ENCODE assay signal across 9 cellular contexts in the genomic region with DNA sequence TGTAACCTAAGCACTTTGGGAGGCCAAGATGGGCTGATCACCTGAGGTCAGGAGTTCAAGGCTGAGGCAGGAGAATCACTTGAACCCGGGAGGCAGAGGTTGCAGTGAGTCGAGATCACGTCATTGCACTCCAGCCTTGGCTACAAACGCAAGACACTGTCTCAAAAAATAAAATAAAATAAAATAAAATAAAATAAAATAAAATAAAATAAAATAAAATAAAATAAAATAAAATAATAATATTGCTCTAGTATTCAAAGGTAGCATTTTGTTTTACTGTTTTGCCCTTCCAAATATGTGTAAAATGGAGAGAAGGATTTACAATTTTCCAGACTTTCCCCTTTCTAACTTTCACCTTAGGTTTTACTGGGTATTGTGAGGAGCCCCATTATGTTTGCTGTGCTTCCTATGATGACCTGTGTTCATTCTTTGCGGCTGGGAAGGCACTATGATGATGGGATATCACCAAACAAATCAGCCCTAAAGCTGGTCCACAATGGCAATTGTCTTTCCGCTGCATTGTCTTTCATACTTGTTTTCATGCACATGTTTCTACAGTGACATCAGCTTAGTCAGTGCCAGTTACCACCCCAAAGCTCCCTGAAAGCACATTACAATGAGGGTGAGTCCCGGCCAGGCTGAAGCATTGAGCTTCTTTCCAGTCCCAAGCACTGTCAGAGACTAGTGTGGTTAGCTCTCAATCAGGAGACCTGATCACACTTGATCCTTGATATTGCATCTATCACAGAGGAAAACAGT. TPM values are rescaled to one million over a fixed set of nuclear protein-coding genes. Genes with fewer than 3 reads are reported as not detected.
DNase-seq lines count a peak whose midpoint lies in the region; ATAC-seq lines count a peak whose summit lies in the region.
"Had no signal": no experiment of that assay in that cellular context is flagged by ENCODE, and none has a peak within 500 bp of the region (broad histone marks: within the 10 kb centered on the region; RNA-seq: fewer than 3 reads in every experiment).

No MANE protein-coding gene starts in this region.

- CTCF ChIA-PET in T-cell (lab: Charles Lee) = interaction anchor here (0.8 to 2.1 kb wide), 4 partner anchors 13 to 68 kb away, joined by 3 to 5 read pairs (median 4); no protein-coding TSS in a partner anchor

- ATAC-seq in GM19043 (IDR thresholded peaks at IDR 0.05; ENCODE audit: low read depth, unreplicated experiment) (peak; percentile 74), HG02943 (IDR thresholded peaks at IDR 0.05; ENCODE audit: low read depth, unreplicated experiment) (peak; percentile 67), T-cell (replicated peaks in 1 of 4) (no peak)
- peak; percentile 52 for ATAC-seq in activated naive CD8-positive, alpha-beta T cell treated with anti-CD3 and anti-CD28 coated beads, Interleukin-2, amount 50 U/mL, for 24 hours

- H3K9me3 Mint-ChIP-seq in activated naive CD8-positive, alpha-beta T cell treated with anti-CD3 and anti-CD28 coated beads, Interleukin-2, amount 50 U/mL, for 24 hours = no peaks in the 10 kb centered on the region
- H3K9me3 Mint-ChIP-seq in T-cell = no peaks in the 10 kb centered on the region

- POLR2A ChIA-PET in T-cell (lab: Charles Lee) = no interaction called here

- DNase-seq in Daoy (ENCODE audit: low read depth) = peak; percentile 2
- DNase-seq in activated naive CD8-positive, alpha-beta T cell treated with anti-CD3 and anti-CD28 coated beads, Interleukin-2, amount 50 U/mL, for 24 hours = no peak
- DNase-seq in epidermal melanocyte (ENCODE audit: insufficient read length, low spot score) = no peak
- DNase-seq in effector CD4-positive, alpha-beta T cell = no peak
- DNase-seq in T-cell = no peak
- no peak for DNase-seq in stimulated activated naive CD4-positive, alpha-beta T cell treated with Interleukin-2 at 50 U/mL for 16 hours (lab: John Stamatoyannopoulos, UW)

- H3K27ac Mint-ChIP-seq in activated naive CD8-positive, alpha-beta T cell treated with anti-CD3 and anti-CD28 coated beads, Interleukin-2, amount 50 U/mL, for 24 hours = peak overlapping the region; percentile 50
- H3K27ac Mint-ChIP-seq in T-cell = no peak overlapping the region

- peaks cover 20% of the 10 kb centered on the region for H3K4me1 Mint-ChIP-seq in activated naive CD8-positive, alpha-beta T cell treated with anti-CD3 and anti-CD28 coated beads, Interleukin-2, amount 50 U/mL, for 24 hours
- H3K4me1 Mint-ChIP-seq in T-cell = peaks cover 18 to 25% (median 18%) of the 10 kb centered on the region in 3 donors

- H3K27me3 Mint-ChIP-seq in activated naive CD8-positive, alpha-beta T cell treated with anti-CD3 and anti-CD28 coated beads, Interleukin-2, amount 50 U/mL, for 24 hours = no peaks in the 10 kb centered on the region
- H3K27me3 Mint-ChIP-seq in T-cell = no peaks in the 10 kb centered on the region

- no peak overlapping the region for H3K4me3 Mint-ChIP-seq in activated naive CD8-positive, alpha-beta T cell treated with anti-CD3 and anti-CD28 coated beads, Interleukin-2, amount 50 U/mL, for 24 hours
- H3K4me3 Mint-ChIP-seq in T-cell = no peak overlapping the region

- H3K36me3 Mint-ChIP-seq in activated naive CD8-positive, alpha-beta T cell treated with anti-CD3 and anti-CD28 coated beads, Interleukin-2, amount 50 U/mL, for 24 hours (ENCODE audit: low read depth) = no peaks in the 10 kb centered on the region
- no peaks in the 10 kb centered on the region for H3K36me3 Mint-ChIP-seq in T-cell

RNA-seq across cellular contexts. Expression of gene DTHD1, which starts 50.8 kb away (rescaled TPM):
- total RNA-seq in Daoy (2014; rRNA removed; shearing (Covaris generic)) = not detected in 2 replicates
- total RNA-seq in T-cell = 1 to 10 TPM in 4 of 5 donors, under 1 TPM in 1; 0.79 to 7.9 (median 2.5) TPM
- total RNA-seq: urinary bladder had no signal

Comparison
In these comparisons a context has a peak if more than half of its experiments do, and no peak if none do; other contexts are left out.
1. ATAC-seq: peak in GM19043 (single experiment), HG02943 (single experiment) and activated naive CD8-positive, alpha-beta T cell treated with anti-CD3 and anti-CD28 coated beads, Interleukin-2, amount 50 U/mL, for 24 hours (single experiment); none in T-cell (0 of 4).